Comparison of ENCODE assay signal across 2 cellular contexts in genomic region chr7:45035371-45035770, GRCh38.
TF ChIP-seq lines count a peak whose summit lies in the region.

No MANE protein-coding gene starts in this region.

TF ChIP-seq in HepG2, 621 proteins besides CTCF, POLR2A, EP300 and RAD21:
- TF ChIP-seq KLF12 (CRISPR knock-in tag; IDR thresholded peaks at IDR 0.05; ENCODE audit: borderline replicate concordance) (no peak), SIX1 (CRISPR knock-in tag; IDR thresholded peaks at IDR 0.05; ENCODE audit: borderline replicate concordance) (no peak), ZHX1 (CRISPR knock-in tag; IDR thresholded peaks at IDR 0.05; ENCODE audit: low read depth) (no peak), ZFP41 (CRISPR knock-in tag; IDR thresholded peaks at IDR 0.05; ENCODE audit: borderline replicate concordance) (no peak), IRF9 (CRISPR knock-in tag; IDR thresholded peaks at IDR 0.05; ENCODE audit: borderline replicate concordance) (no peak), ZNF883 (CRISPR knock-in tag; IDR thresholded peaks at IDR 0.05; ENCODE audit: not compliant biosample characterization) (no peak), HIC2 (CRISPR knock-in tag; IDR thresholded peaks at IDR 0.05; ENCODE audit: low read depth) (no peak), FOXP1 (IDR thresholded peaks at IDR 0.05) (no peak), FOXP1 (CRISPR knock-in tag; IDR thresholded peaks at IDR 0.05) (no peak), NFRKB (IDR thresholded peaks at IDR 0.05) (no peak), ZNF75D (CRISPR knock-in tag; IDR thresholded peaks at IDR 0.05; ENCODE audit: borderline replicate concordance) (no peak), ARID2 (CRISPR knock-in tag; IDR thresholded peaks at IDR 0.05; ENCODE audit: borderline replicate concordance) (no peak), ADNP (CRISPR knock-in tag; IDR thresholded peaks at IDR 0.05) (no peak), PREB (CRISPR knock-in tag; IDR thresholded peaks at IDR 0.05) (no peak), PTBP1 (IDR thresholded peaks at IDR 0.05; ENCODE audit: low read depth, low read length, poor library complexity, severe bottlenecking) (no peak), ZNF850 (CRISPR knock-in tag; conservative IDR thresholded peaks at IDR 0.05) (no peak), NR2F1 (CRISPR knock-in tag; IDR thresholded peaks at IDR 0.05) (no peak)

TF ChIP-seq in H1, 55 proteins besides CTCF, POLR2A, EP300 and RAD21:
- TF ChIP-seq TBP (IDR thresholded peaks at IDR 0.05; ENCODE audit: low read depth, low read length), result no peak
- no peak for TF ChIP-seq BACH1 (IDR thresholded peaks at IDR 0.05; ENCODE audit: low read length)
- TF ChIP-seq BCL11A (IDR thresholded peaks at IDR 0.05; ENCODE audit: low read depth in 2 of 2, low read length in 2 of 2), result no peak
- TF ChIP-seq SIX5 (IDR thresholded peaks at IDR 0.05; ENCODE audit: low read depth, low read length), result no peak
- TF ChIP-seq NRF1 (IDR thresholded peaks at IDR 0.05; ENCODE audit: low read depth, low read length), result no peak
- no peak for TF ChIP-seq SP4 (IDR thresholded peaks at IDR 0.05; ENCODE audit: low read length)
- no peak for TF ChIP-seq EGR1 (IDR thresholded peaks at IDR 0.05; ENCODE audit: borderline replicate concordance, low read depth, low read length)
- no peak for TF ChIP-seq GTF2F1 (IDR thresholded peaks at IDR 0.05; ENCODE audit: borderline replicate concordance, low read depth, low read length)
- no peak for TF ChIP-seq POU5F1 (IDR thresholded peaks at IDR 0.05; ENCODE audit: low read depth, low read length)
- no peak for TF ChIP-seq SUZ12 (IDR thresholded peaks at IDR 0.05; ENCODE audit: low read length)
- no peak for TF ChIP-seq MAX (IDR thresholded peaks at IDR 0.05)
- TF ChIP-seq RNF2 (IDR thresholded peaks at IDR 0.05; ENCODE audit: borderline replicate concordance, low read depth, low read length, missing control alignments, poor library complexity, severe bottlenecking), result no peak
- no peak for TF ChIP-seq YY1 (IDR thresholded peaks at IDR 0.05; ENCODE audit: low read depth, low read length)
- no peak for TF ChIP-seq KDM4A (IDR thresholded peaks at IDR 0.05; ENCODE audit: low read depth, low read length, severe bottlenecking)
- TF ChIP-seq JUN (IDR thresholded peaks at IDR 0.05; ENCODE audit: low read depth, low read length), result no peak
- no peak for TF ChIP-seq KDM5A (IDR thresholded peaks at IDR 0.05; ENCODE audit: low read length)
- no peak for TF ChIP-seq GABPA (IDR thresholded peaks at IDR 0.05; ENCODE audit: borderline replicate concordance, insufficient read depth, low read length)
- TF ChIP-seq PHF8 (conservative IDR thresholded peaks at IDR 0.05; ENCODE audit: low read depth, low read length), result no peak
